Comparison of ENCODE assay signal across 5 cellular contexts in genomic region chr5:145442661-145443060, GRCh38.
DNase-seq lines count a peak whose midpoint lies in the region; TF ChIP-seq lines count a peak whose summit lies in the region.
"Not testable (repeated sequence)": the region's sequence is repeated elsewhere in the genome, so short reads cannot be mapped to it uniquely, and the experiment has no call there.

No MANE protein-coding gene starts in this region.

- H3K4me2 ChIP-seq in PC-9, result peak overlapping the region; percentile 60
- not testable (repeated sequence) for H3K4me2 ChIP-seq in trophoblast cell (ENCODE audit: low read length)

- peak overlapping the region; percentile 4 for H3K4me3 Mint-ChIP-seq in type B pancreatic cell

- not testable (repeated sequence) for H2AFZ ChIP-seq in PC-9; trophoblast cell (ENCODE audit: insufficient read depth, low read length, poor library complexity)

- no CpG with 5 or more reads among the region's 6 CpGs for WGBS in trophoblast cell (ENCODE audit: extremely low coverage, insufficient coverage, insufficient read length)

- not testable (repeated sequence) for BruUV-seq in PC-9 (replicated peaks; lab: Mats Ljungman, UMichigan)

- POLR2A ChIA-PET in PC-9 (lab: Charles Lee; ENCODE audit: unreplicated experiment), result not testable (repeated sequence)

- TF ChIP-seq CTCF in PC-9 (conservative IDR thresholded peaks at IDR 0.05); epithelial cell of esophagus (IDR thresholded peaks at IDR 0.05; ENCODE audit: insufficient read depth, low read depth, low read length, missing control alignments); type B pancreatic cell (conservative IDR thresholded peaks at IDR 0.05): not testable (repeated sequence)

- not testable (repeated sequence) for H3K18ac ChIP-seq in trophoblast cell (ENCODE audit: low read length)

- H4K91ac ChIP-seq in trophoblast cell (ENCODE audit: low read depth, low read length), result peak overlapping the region; percentile 37

- H3K27me3 Mint-ChIP-seq in type B pancreatic cell, result not testable (repeated sequence)

- H2BK5ac ChIP-seq in trophoblast cell (ENCODE audit: low read depth, low read length, poor library complexity), result not testable (repeated sequence)

- H3K23ac ChIP-seq in trophoblast cell (ENCODE audit: low read length), result not testable (repeated sequence)

- H2AK5ac ChIP-seq in trophoblast cell (ENCODE audit: low read length), result not testable (repeated sequence)

- H4K12ac ChIP-seq in trophoblast cell (ENCODE audit: low read depth, low read length), result not testable (repeated sequence)

- H3K9ac ChIP-seq in trophoblast cell (ENCODE audit: low read length), result not testable (repeated sequence)

- H4K20me1 ChIP-seq in PC-9 (ENCODE audit: insufficient read depth), result not testable (repeated sequence)

- H3K27ac ChIP-seq in PC-9, result peak overlapping the region; percentile 52
- H3K27ac ChIP-seq in trophoblast cell (ENCODE audit: low read depth, low read length), result not testable (repeated sequence)

- H3K9me2 ChIP-seq in PC-9 (ENCODE audit: insufficient read depth), result not testable (repeated sequence)

- peaks cover 26% of the 10 kb centered on the region for H3K4me1 ChIP-seq in PC-9 (replicated peaks; ENCODE audit: insufficient read depth)
- H3K4me1 ChIP-seq in trophoblast cell (ENCODE audit: control insufficient read depth in 1 of 2, insufficient read depth in 2 of 2, low read length in 2 of 2), result not testable (repeated sequence)

- not testable (repeated sequence) for H3K4me1 Mint-ChIP-seq in type B pancreatic cell (ENCODE audit: unreplicated experiment)

- H3K4ac ChIP-seq in trophoblast cell (ENCODE audit: low read depth, low read length), result not testable (repeated sequence)

- H3K9me3 ChIP-seq in PC-9 (ENCODE audit: insufficient read depth, low read depth); trophoblast cell (ENCODE audit: insufficient read depth, low read depth, low read length): not testable (repeated sequence)

- not testable (repeated sequence) for H3K14ac ChIP-seq in trophoblast cell (ENCODE audit: low read length)

- H3K79me2 ChIP-seq in PC-9 (ENCODE audit: low read depth); trophoblast cell (ENCODE audit: control insufficient read depth, insufficient read depth, low read length, poor library complexity): not testable (repeated sequence)

- not testable (repeated sequence) for H2BK120ac ChIP-seq in trophoblast cell (ENCODE audit: insufficient read depth, low read length, poor library complexity)

- peak overlapping the region; percentile 37 for H3K27ac Mint-ChIP-seq in type B pancreatic cell

- peak overlapping the region; percentile 27; the same call in 1 of the 2 replicates for H3K4me3 ChIP-seq in PC-9
- H3K4me3 ChIP-seq in epithelial cell of esophagus (ENCODE audit: low read length); trophoblast cell (ENCODE audit: low read depth, low read length): not testable (repeated sequence)

- not testable (repeated sequence) for H3F3A ChIP-seq in PC-9 (ENCODE audit: insufficient read depth, low read depth)

- H3K36me3 Mint-ChIP-seq in type B pancreatic cell, result not testable (repeated sequence)

- not testable (repeated sequence) for H3K36me3 ChIP-seq in PC-9 (ENCODE audit: low read depth); trophoblast cell (ENCODE audit: control insufficient read depth in 1 of 2, insufficient read depth in 2 of 2, low read length in 2 of 2)

- H3K27me3 ChIP-seq in PC-9 (ENCODE audit: insufficient read depth, low read depth); trophoblast cell (ENCODE audit: insufficient read depth, low read length): not testable (repeated sequence)

- DNase-seq in HT-29 (ENCODE audit: low spot score) (peak; percentile 49), PC-9 (peak; percentile 25 to 66), epithelial cell of esophagus (ENCODE audit: low read depth) (peak; percentile 32), trophoblast cell (peak; percentile 7 to 63)
- not testable (repeated sequence) for DNase-seq in type B pancreatic cell (ENCODE audit: extremely low spot score, unreplicated experiment)

- intact Hi-C loops in PC-9 (cut with micrococcal nuclease; ENCODE audit: unreplicated experiment), result not testable (repeated sequence)

- CTCF ChIA-PET in PC-9 (lab: Charles Lee), result interaction anchor here (0.6 kb wide), 1 partner anchor 601 kb away, joined by 3 read pairs; no protein-coding TSS in a partner anchor

- H4K8ac ChIP-seq in trophoblast cell (ENCODE audit: low read depth, low read length), result not testable (repeated sequence)

- H2BK12ac ChIP-seq in trophoblast cell (ENCODE audit: low read length), result not testable (repeated sequence)

- not testable (repeated sequence) for H3K9me3 Mint-ChIP-seq in type B pancreatic cell

- H3K79me1 ChIP-seq in trophoblast cell (ENCODE audit: low read length), result not testable (repeated sequence)
